8 cellular contexts compared by ENCODE assay signal in the genomic region with DNA sequence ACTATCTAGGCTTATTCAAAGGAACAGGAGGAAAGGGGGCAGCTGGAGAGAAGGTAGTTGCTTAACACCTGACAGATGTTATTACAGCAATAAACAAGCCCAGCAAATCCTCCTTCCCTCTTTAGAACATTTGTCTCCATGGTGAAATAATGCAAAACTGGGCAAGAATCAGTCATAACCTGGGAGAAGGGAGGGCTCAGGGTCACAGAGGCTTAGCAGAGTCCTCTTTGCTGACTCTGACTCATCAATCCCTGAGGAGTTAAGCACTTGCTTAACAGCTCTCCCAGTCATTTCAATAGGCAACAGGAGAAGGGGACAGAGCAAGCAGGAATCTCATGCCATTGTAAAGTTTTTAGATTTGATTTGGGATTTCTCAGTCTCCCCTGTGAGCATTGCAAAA.
A peak's percentile ranks its signal among the peaks of the same experiment; 100 is the strongest.
DNase-seq lines count a peak whose midpoint lies in the region; ATAC-seq and TF ChIP-seq lines count a peak whose summit lies in the region.

No MANE protein-coding gene starts in this region.

- H3K23ac ChIP-seq in neuronal stem cell (ENCODE audit: low read depth, low read length, poor library complexity) = no peak overlapping the region

- no peak overlapping the region for H2BK12ac ChIP-seq in neuronal stem cell (ENCODE audit: low read length)

- H3K4me3 ChIP-seq in neuronal stem cell (ENCODE audit: low read length in 2 of 2) (no peak overlapping the region), spleen (no peak overlapping the region)

- no peak overlapping the region for H3K27ac Mint-ChIP-seq in effector memory CD8-positive, alpha-beta T cell

- no peak overlapping the region for H3K14ac ChIP-seq in neuronal stem cell (ENCODE audit: low read length)

- no peaks in the 10 kb centered on the region for H3K79me1 ChIP-seq in neuronal stem cell (ENCODE audit: low read depth, low read length)

- no peak overlapping the region for H3K4me3 Mint-ChIP-seq in effector memory CD8-positive, alpha-beta T cell

- intact Hi-C loops in spleen (cut with DNase I; ENCODE audit: low total_unique reads) = no loop called here

- no peaks in the 10 kb centered on the region for H3K27me3 Mint-ChIP-seq in effector memory CD8-positive, alpha-beta T cell

- no peak overlapping the region for H2BK5ac ChIP-seq in neuronal stem cell (ENCODE audit: low read length)

- ATAC-seq in esophagus mucosa (peak; percentile 94), HG03175 (IDR thresholded peaks at IDR 0.05; ENCODE audit: unreplicated experiment) (no peak)
- ATAC-seq in effector memory CD8-positive, alpha-beta T cell (replicated peaks) = no peak

- no peak for TF ChIP-seq POLR2A in spleen (IDR thresholded peaks at IDR 0.05)

- H2AK5ac ChIP-seq in neuronal stem cell (ENCODE audit: low read depth, low read length) = no peak overlapping the region

- no peak overlapping the region for H3K4me2 ChIP-seq in neuronal stem cell (ENCODE audit: insufficient read depth, low read length, poor library complexity, severe bottlenecking)

- H3K18ac ChIP-seq in neuronal stem cell (ENCODE audit: low read length) = no peak overlapping the region

- TF ChIP-seq CTCF in spleen (IDR thresholded peaks at IDR 0.05 in 8 of 11, conservative IDR thresholded peaks at IDR 0.05 in 3 of 11) = no peak

- no peak overlapping the region for H2AFZ ChIP-seq in neuronal stem cell (ENCODE audit: low read length)

- no peak overlapping the region for H2BK15ac ChIP-seq in neuronal stem cell (ENCODE audit: low read length)

- H3K9me3 ChIP-seq in neuronal stem cell (replicated peaks in 1 of 2; ENCODE audit: control insufficient read depth in 2 of 2, insufficient read depth in 1 of 2, low read depth in 1 of 2, low read length in 2 of 2) (no peaks in the 10 kb centered on the region), spleen (no peaks in the 10 kb centered on the region)

- H3K27me3 ChIP-seq in neuronal stem cell (ENCODE audit: control insufficient read depth in 3 of 3, insufficient read depth in 3 of 3, low read depth in 1 of 3, low read length in 3 of 3) (no peaks in the 10 kb centered on the region), spleen (replicated peaks in 1 of 7) (no peaks in the 10 kb centered on the region)

- peaks cover 0 to 2% of the 10 kb centered on the region in 2 donors for H3K4me1 ChIP-seq in neuronal stem cell (ENCODE audit: control insufficient read depth in 2 of 2, insufficient read depth in 1 of 2, low read depth in 1 of 2, low read length in 2 of 2)
- H3K4me1 ChIP-seq in spleen = no peaks in the 10 kb centered on the region

- H3K27ac ChIP-seq in neuronal stem cell (replicated peaks; ENCODE audit: low read length) = no peak overlapping the region
- no peak overlapping the region for H3K27ac ChIP-seq in spleen

- no peaks in the 10 kb centered on the region for H3K36me3 ChIP-seq in neuronal stem cell (replicated peaks in 1 of 2; ENCODE audit: control insufficient read depth in 2 of 2, insufficient read depth in 2 of 2, low read length in 2 of 2)
- no peaks in the 10 kb centered on the region for H3K36me3 ChIP-seq in spleen

- DNase-seq in DMS153 treated with DMSO at 0.1 percent for 48 hours (lab: John Stamatoyannopoulos, UW; ENCODE audit: unreplicated experiment) (peak; percentile 26), NCI-H524 treated with DMSO at 0.1 percent for 48 hours (lab: John Stamatoyannopoulos, UW) (peak; percentile 87), neuronal stem cell (ENCODE audit: low spot score) (peak; percentile 15), spleen (no peak), amniotic stem cell (lab: John Stamatoyannopoulos, UW) (no peak)
- DNase-seq in effector memory CD8-positive, alpha-beta T cell = no peak

- no peaks in the 10 kb centered on the region for H3K36me3 Mint-ChIP-seq in effector memory CD8-positive, alpha-beta T cell (ENCODE audit: insufficient read depth)

- H4K91ac ChIP-seq in neuronal stem cell (ENCODE audit: low read depth, low read length, poor library complexity) = no peak overlapping the region

- H3K9ac ChIP-seq in neuronal stem cell (ENCODE audit: low read depth, low read length, poor library complexity) = no peak overlapping the region

- H4K8ac ChIP-seq in neuronal stem cell (ENCODE audit: low read depth, low read length) = no peak overlapping the region

- H3K4ac ChIP-seq in neuronal stem cell (ENCODE audit: low read length) = no peak overlapping the region

- H2BK120ac ChIP-seq in neuronal stem cell (ENCODE audit: low read depth, low read length) = no peak overlapping the region

- H3K9me3 Mint-ChIP-seq in effector memory CD8-positive, alpha-beta T cell = no peaks in the 10 kb centered on the region

- H3K4me1 Mint-ChIP-seq in effector memory CD8-positive, alpha-beta T cell (ENCODE audit: low read depth in 2 of 2) = no peaks in the 10 kb centered on the region

Comparison
In these comparisons a context has a peak if more than half of its experiments do, and no peak if none do; other contexts are left out.
1. DNase-seq: peak in DMS153 treated with DMSO at 0.1 percent for 48 hours (single experiment), NCI-H524 treated with DMSO at 0.1 percent for 48 hours (single experiment) and neuronal stem cell (single experiment); none in spleen (single experiment), effector memory CD8-positive, alpha-beta T cell (0 of 3) and amniotic stem cell (single experiment).